Comparison of ENCODE assay signal across 9 cellular contexts in genomic region chr6:108580645-108581044, GRCh38. TPM values are rescaled to one million over a fixed set of nuclear protein-coding genes. Genes with fewer than 3 reads are reported as not detected.
DNase-seq lines count a peak whose midpoint lies in the region; ATAC-seq and TF ChIP-seq lines count a peak whose summit lies in the region.
"Had no signal": no experiment of that assay in that cellular context is flagged by ENCODE, and none has a peak within 500 bp of the region (broad histone marks: within the 10 kb centered on the region; RNA-seq: fewer than 3 reads in every experiment).

No MANE protein-coding gene starts in this region.

- no peak for DNase-seq in activated T-cell treated with anti-CD3 and anti-CD28 coated beads, Interleukin-2, amount 50 U/mL, for 72 hours
- DNase-seq in activated T-cell treated with anti-CD3 and anti-CD28 coated beads for 4 hours = no peak
- no peak for DNase-seq in effector memory CD8-positive, alpha-beta T cell
- no peak for DNase-seq in natural killer cell
- no peak for DNase-seq in uterus
- no peak for DNase-seq in CD1c-positive myeloid dendritic cell (ENCODE audit: extremely low spot score)
- DNase-seq in AML-193 (lab: John Stamatoyannopoulos, UW) = no peak
- no peak for DNase-seq in endothelial cell (ENCODE audit: low spot score)
- DNase-seq: SHP77 had no signal

- H3K9me3 Mint-ChIP-seq in activated T-cell treated with anti-CD3 and anti-CD28 coated beads, Interleukin-2, amount 50 U/mL, for 72 hours = no peaks in the 10 kb centered on the region
- H3K9me3 Mint-ChIP-seq in effector memory CD8-positive, alpha-beta T cell = no peaks in the 10 kb centered on the region
- H3K9me3 Mint-ChIP-seq in natural killer cell = no peaks in the 10 kb centered on the region
- H3K9me3 Mint-ChIP-seq in endothelial cell (ENCODE audit: unreplicated experiment) = no peaks in the 10 kb centered on the region

- no peak for TF ChIP-seq CTCF in natural killer cell (IDR thresholded peaks at IDR 0.05)
- no peak for TF ChIP-seq CTCF in uterus (IDR thresholded peaks at IDR 0.05)
- no peak for TF ChIP-seq CTCF in endothelial cell (IDR thresholded peaks at IDR 0.05; ENCODE audit: unreplicated experiment)

- no peaks in the 10 kb centered on the region for H3K27me3 ChIP-seq in uterus

- no peak overlapping the region for H3K4me3 ChIP-seq in uterus

- peaks cover 43% of the 10 kb centered on the region in 2 donors for H3K4me1 ChIP-seq in uterus

- H3K36me3 Mint-ChIP-seq in activated T-cell treated with anti-CD3 and anti-CD28 coated beads, Interleukin-2, amount 50 U/mL, for 72 hours (ENCODE audit: insufficient read depth in 2 of 2) = no peaks in the 10 kb centered on the region
- peaks cover 11% of the 10 kb centered on the region for H3K36me3 Mint-ChIP-seq in effector memory CD8-positive, alpha-beta T cell (ENCODE audit: insufficient read depth)
- H3K36me3 Mint-ChIP-seq in natural killer cell (no peaks in the 10 kb centered on the region), endothelial cell (ENCODE audit: low read depth, unreplicated experiment) (peaks cover 15% of the 10 kb centered on the region)

- ATAC-seq in activated T-cell treated with anti-CD3 and anti-CD28 coated beads, Interleukin-2, amount 50 U/mL, for 72 hours (replicated peaks in 1 of 2) = no peak
- ATAC-seq in effector memory CD8-positive, alpha-beta T cell (replicated peaks) = no peak
- ATAC-seq in natural killer cell = no peak

- intact Hi-C loops in natural killer cell (cut with micrococcal nuclease) (no loop called here), uterus (cut with DNase I; ENCODE audit: low total_unique reads) (no loop called here)

- no peak for TF ChIP-seq POLR2A in uterus (IDR thresholded peaks at IDR 0.05)

- H3K27ac Mint-ChIP-seq in activated T-cell treated with anti-CD3 and anti-CD28 coated beads, Interleukin-2, amount 50 U/mL, for 72 hours = peak overlapping the region; percentile 20
- H3K27ac Mint-ChIP-seq in effector memory CD8-positive, alpha-beta T cell = peak overlapping the region; percentile 44 to 54
- H3K27ac Mint-ChIP-seq in natural killer cell (peak overlapping the region; percentile 50 to 83), endothelial cell (ENCODE audit: unreplicated experiment) (no peak overlapping the region)

- H3K27ac ChIP-seq in uterus = peak overlapping the region; percentile 79 to 93

- H3K36me3 ChIP-seq in uterus = no peaks in the 10 kb centered on the region

- no peaks in the 10 kb centered on the region for H3K27me3 Mint-ChIP-seq in activated T-cell treated with anti-CD3 and anti-CD28 coated beads, Interleukin-2, amount 50 U/mL, for 72 hours (ENCODE audit: low read depth)
- H3K27me3 Mint-ChIP-seq in effector memory CD8-positive, alpha-beta T cell = no peaks in the 10 kb centered on the region
- no peaks in the 10 kb centered on the region for H3K27me3 Mint-ChIP-seq in natural killer cell (ENCODE audit: low read depth in 2 of 2)
- H3K27me3 Mint-ChIP-seq in endothelial cell (ENCODE audit: unreplicated experiment) = no peaks in the 10 kb centered on the region

- H3K9me3 ChIP-seq in uterus = no peaks in the 10 kb centered on the region

- H3K4me1 Mint-ChIP-seq in activated T-cell treated with anti-CD3 and anti-CD28 coated beads, Interleukin-2, amount 50 U/mL, for 72 hours (ENCODE audit: low read depth) = peaks cover 51% of the 10 kb centered on the region
- peaks cover 53 to 77% of the 10 kb centered on the region in 2 donors for H3K4me1 Mint-ChIP-seq in effector memory CD8-positive, alpha-beta T cell (ENCODE audit: low read depth in 2 of 2)
- H3K4me1 Mint-ChIP-seq in natural killer cell (peaks cover 69 to 72% of the 10 kb centered on the region in 2 donors), endothelial cell (ENCODE audit: unreplicated experiment) (peaks cover 8% of the 10 kb centered on the region)

- H3K4me3 Mint-ChIP-seq in activated T-cell treated with anti-CD3 and anti-CD28 coated beads, Interleukin-2, amount 50 U/mL, for 72 hours = no peak overlapping the region
- H3K4me3 Mint-ChIP-seq in effector memory CD8-positive, alpha-beta T cell = peak overlapping the region; percentile 50 to 59
- H3K4me3 Mint-ChIP-seq in natural killer cell (peak overlapping the region; percentile 68), endothelial cell (ENCODE audit: unreplicated experiment) (no peak overlapping the region)

RNA-seq across cellular contexts. Expression of gene FOXO3, which starts 19.9 kb away (rescaled TPM):
- 10 to 100 TPM in 1 of 2 donors, 1 to 10 TPM in 1; 7.1 to 10.0 TPM for total RNA-seq in activated T-cell treated with anti-CD3 and anti-CD28 coated beads, Interleukin-2, amount 50 U/mL, for 72 hours
- 10 to 100 TPM; 43.1 to 70.4 (median 51.3) TPM for total RNA-seq in natural killer cell
- total RNA-seq in uterus = 10 to 100 TPM; 52.3 to 71.2 (median 61.3) TPM
- 34.6 TPM for total RNA-seq in endothelial cell (ENCODE audit: unreplicated experiment)

Comparison
In these comparisons a context has a peak if more than half of its experiments do, and no peak if none do; other contexts are left out.
1. H3K4me3 Mint-ChIP-seq: peak in effector memory CD8-positive, alpha-beta T cell (2 of 2) and natural killer cell (single experiment); none in activated T-cell treated with anti-CD3 and anti-CD28 coated beads, Interleukin-2, amount 50 U/mL, for 72 hours (0 of 2) and endothelial cell (single experiment).